31 cellular contexts compared by ENCODE assay signal in the genomic region with DNA sequence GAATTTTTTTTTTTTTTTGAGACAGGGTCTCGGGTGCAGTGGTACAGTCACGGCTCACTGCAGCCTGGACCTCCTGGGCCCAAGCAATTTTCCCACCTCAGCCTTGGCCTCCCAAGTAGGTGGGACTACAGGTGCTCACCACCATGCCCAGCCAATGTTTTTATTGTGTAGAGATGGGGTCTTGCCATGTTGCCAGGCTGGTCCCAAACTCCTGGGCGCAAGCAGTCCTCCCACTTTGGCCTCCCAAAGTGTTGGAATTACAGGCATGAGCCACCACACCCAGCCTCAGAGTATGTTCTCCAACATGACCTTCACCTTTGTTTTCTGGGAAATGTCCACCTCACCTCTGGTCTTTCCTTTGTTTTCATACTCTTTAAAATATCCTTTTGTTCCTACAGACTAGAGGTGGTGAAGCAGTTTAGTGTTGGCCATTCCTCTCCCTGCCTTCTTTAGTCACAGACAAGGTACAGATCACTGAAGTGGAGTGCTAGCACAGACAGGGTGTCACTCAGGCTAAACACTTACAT.
"Had no signal": no experiment of that assay in that cellular context is flagged by ENCODE, and none has a peak within 500 bp of the region (broad histone marks: within the 10 kb centered on the region; RNA-seq: fewer than 3 reads in every experiment).

No MANE protein-coding gene starts in this region.

- H3K27ac Mint-ChIP-seq: activated CD4-positive, alpha-beta T cell treated with anti-CD3 and anti-CD28 coated beads, Interleukin-2, amount 10 ng/mL, durations not matched to agents 7 days and 5 days; activated naive CD8-positive, alpha-beta T cell treated with anti-CD3 and anti-CD28 coated beads, Interleukin-2, amount 10 ng/mL, durations not matched to agents 7 days and 5 days; nephron progenitor cell; stimulated activated naive B cell treated with anti-CD40 and anti-IgM and Interleukin-4, amounts not matched to agents 10 μg/mL and 1 μg/mL and 100 μg/mL, for 72 hours had no signal

- H3K9me3 ChIP-seq: colonic mucosa, gastroesophageal sphincter, left ventricle myocardium inferior, neutrophil, ovary, prostate gland, sigmoid colon, SK-N-SH, stomach, thyroid gland had no signal

- H3K27ac ChIP-seq: colonic mucosa, dorsolateral prefrontal cortex, gastroesophageal sphincter, hepatocyte, left ventricle myocardium inferior, neutrophil, ovary, prostate gland, sigmoid colon, stomach, thyroid gland, WERI-Rb-1 had no signal

- ATAC-seq: activated CD4-positive, CD25-positive, alpha-beta regulatory T cell treated with anti-CD3 and anti-CD28 coated beads, Interleukin-2, amount 50 U/mL, for 24 hours; activated T-cell treated with anti-CD3 and anti-CD28 coated beads, Interleukin-2, amount 50 U/mL, for 4 hours; gastroesophageal sphincter; stimulated activated naive B cell treated with anti-CD40 and anti-IgM and Interleukin-4, amounts not matched to agents 10 μg/mL and 1 μg/mL and 100 μg/mL, for 72 hours had no signal

- H3K36me3 ChIP-seq: colonic mucosa, ovary had no signal

- H3K4me1 ChIP-seq: colonic mucosa, gastroesophageal sphincter, left ventricle myocardium inferior, prostate gland, sigmoid colon, stomach, thyroid gland had no signal

- H3K27me3 Mint-ChIP-seq: activated CD4-positive, alpha-beta T cell treated with anti-CD3 and anti-CD28 coated beads, Interleukin-2, amount 10 ng/mL, durations not matched to agents 7 days and 5 days; activated naive CD8-positive, alpha-beta T cell treated with anti-CD3 and anti-CD28 coated beads, Interleukin-2, amount 10 ng/mL, durations not matched to agents 7 days and 5 days; stimulated activated naive B cell treated with anti-CD40 and anti-IgM and Interleukin-4, amounts not matched to agents 10 μg/mL and 1 μg/mL and 100 μg/mL, for 72 hours had no signal

- H3K27me3 ChIP-seq: colonic mucosa, dorsolateral prefrontal cortex, gastroesophageal sphincter, hepatocyte, neutrophil, ovary, sigmoid colon, stomach, thyroid gland had no signal

- DNase-seq: activated CD4-positive, alpha-beta T cell treated with anti-CD3 and anti-CD28 coated beads, Interleukin-2, amount 10 ng/mL, durations not matched to agents 7 days and 5 days; activated CD8-positive, alpha-beta memory T cell treated with anti-CD3 and anti-CD28 coated beads for 24 hours; activated naive CD4-positive, alpha-beta T cell; activated naive CD8-positive, alpha-beta T cell treated with anti-CD3 and anti-CD28 coated beads, Interleukin-2, amount 10 ng/mL, durations not matched to agents 7 days and 5 days; activated T-cell treated with anti-CD3 and anti-CD28 coated beads, Interleukin-2, amount 50 U/mL, for 4 hours; amniotic stem cell; colonic mucosa; dorsolateral prefrontal cortex; effector memory CD4-positive, alpha-beta T cell; islet precursor cell; left ventricle myocardium inferior; nephron progenitor cell; ovary; retina; sigmoid colon; SK-N-SH; small intestine; stimulated activated CD4-positive, alpha-beta T cell treated with anti-CD3 and anti-CD28 coated beads, Interleukin-4, amount 100 ng/mL, for 24 hours; stimulated activated naive B cell treated with anti-CD40 and anti-IgM and Interleukin-4, amounts not matched to agents 10 μg/mL and 1 μg/mL and 100 μg/mL, for 72 hours; stomach; SW 1271; T1000; thyroid gland; WERI-Rb-1 had no signal

- H3K9me3 Mint-ChIP-seq: activated CD4-positive, alpha-beta T cell treated with anti-CD3 and anti-CD28 coated beads, Interleukin-2, amount 10 ng/mL, durations not matched to agents 7 days and 5 days; activated naive CD8-positive, alpha-beta T cell treated with anti-CD3 and anti-CD28 coated beads, Interleukin-2, amount 10 ng/mL, durations not matched to agents 7 days and 5 days; activated T-cell treated with anti-CD3 and anti-CD28 coated beads, Interleukin-2, amount 50 U/mL, for 4 hours; nephron progenitor cell; stimulated activated naive B cell treated with anti-CD40 and anti-IgM and Interleukin-4, amounts not matched to agents 10 μg/mL and 1 μg/mL and 100 μg/mL, for 72 hours; T-helper 1 cell treated with Interleukin-12 subunit alpha and Interleukin-12 subunit beta and Interleukin-4 antibody, amounts not matched to agents 30 μg/mL and 1 μg/mL, for 36 hours had no signal

- H3K4me1 Mint-ChIP-seq: activated CD4-positive, alpha-beta T cell treated with anti-CD3 and anti-CD28 coated beads, Interleukin-2, amount 10 ng/mL, durations not matched to agents 7 days and 5 days; nephron progenitor cell had no signal

- H3K4me3 Mint-ChIP-seq: activated CD4-positive, alpha-beta T cell treated with anti-CD3 and anti-CD28 coated beads, Interleukin-2, amount 10 ng/mL, durations not matched to agents 7 days and 5 days; activated naive CD8-positive, alpha-beta T cell treated with anti-CD3 and anti-CD28 coated beads, Interleukin-2, amount 10 ng/mL, durations not matched to agents 7 days and 5 days; activated T-cell treated with anti-CD3 and anti-CD28 coated beads, Interleukin-2, amount 50 U/mL, for 4 hours; nephron progenitor cell; stimulated activated naive B cell treated with anti-CD40 and anti-IgM and Interleukin-4, amounts not matched to agents 10 μg/mL and 1 μg/mL and 100 μg/mL, for 72 hours; T-helper 1 cell treated with Interleukin-12 subunit alpha and Interleukin-12 subunit beta and Interleukin-4 antibody, amounts not matched to agents 30 μg/mL and 1 μg/mL, for 36 hours had no signal

- H3K4me3 ChIP-seq: colonic mucosa, dorsolateral prefrontal cortex, gastroesophageal sphincter, hepatocyte, left ventricle myocardium inferior, lung, ovary, prostate gland, sigmoid colon, stomach, thyroid gland had no signal
